9 cellular contexts compared by ENCODE assay signal in genomic region chr7:40604601-40605438, GRCh38.
DNase-seq lines count a peak whose midpoint lies in the region; ATAC-seq lines count a peak whose summit lies in the region.
"Had no signal": no experiment of that assay in that cellular context is flagged by ENCODE, and none has a peak within 500 bp of the region (broad histone marks: within the 10 kb centered on the region; RNA-seq: fewer than 3 reads in every experiment).

No MANE protein-coding gene starts in this region.

- no peak overlapping the region for H3K4me3 Mint-ChIP-seq in activated CD4-positive, alpha-beta T cell treated with anti-CD3 and anti-CD28 coated beads for 36 hours
- H3K4me3 Mint-ChIP-seq: dendritic cell treated with granulocyte-macrophage colony-stimulating factor and Interleukin-4, amounts not matched to agents 40 ng/mL and 50 ng/mL, for 4 days had no signal

- H3K9me3 Mint-ChIP-seq in activated CD4-positive, alpha-beta T cell treated with anti-CD3 and anti-CD28 coated beads for 36 hours (ENCODE audit: low read depth): no peaks in the 10 kb centered on the region
- H3K9me3 Mint-ChIP-seq: dendritic cell treated with granulocyte-macrophage colony-stimulating factor and Interleukin-4, amounts not matched to agents 40 ng/mL and 50 ng/mL, for 4 days had no signal

- no peaks in the 10 kb centered on the region for H3K36me3 Mint-ChIP-seq in activated CD4-positive, alpha-beta T cell treated with anti-CD3 and anti-CD28 coated beads for 36 hours (ENCODE audit: low read depth)

- CTCF ChIA-PET in activated CD4-positive, alpha-beta T cell treated with anti-CD3 and anti-CD28 coated beads for 36 hours (lab: Charles Lee): interaction anchor here (0.6 to 1.3 kb wide), 5 partner anchors 13 to 372 kb away, joined by 3 to 6 read pairs (median 3); no protein-coding TSS in a partner anchor

- no peak overlapping the region for H3K27ac Mint-ChIP-seq in activated CD4-positive, alpha-beta T cell treated with anti-CD3 and anti-CD28 coated beads for 36 hours
- H3K27ac Mint-ChIP-seq: dendritic cell treated with granulocyte-macrophage colony-stimulating factor and Interleukin-4, amounts not matched to agents 40 ng/mL and 50 ng/mL, for 4 days had no signal

- peak; percentile 53 for ATAC-seq in activated CD4-positive, alpha-beta T cell treated with anti-CD3 and anti-CD28 coated beads for 36 hours
- ATAC-seq in GM21576 (IDR thresholded peaks at IDR 0.05; ENCODE audit: unreplicated experiment): peak; percentile 78

- H3K27me3 Mint-ChIP-seq in activated CD4-positive, alpha-beta T cell treated with anti-CD3 and anti-CD28 coated beads for 36 hours: no peaks in the 10 kb centered on the region
- H3K27me3 Mint-ChIP-seq: dendritic cell treated with granulocyte-macrophage colony-stimulating factor and Interleukin-4, amounts not matched to agents 40 ng/mL and 50 ng/mL, for 4 days had no signal

- peak; percentile 56 for DNase-seq in activated CD4-positive, alpha-beta T cell treated with anti-CD3 and anti-CD28 coated beads for 36 hours
- no peak for DNase-seq in activated CD4-positive, alpha-beta T cell treated with anti-CD3 and anti-CD28 coated beads for 1 hour
- peak; percentile 7 for DNase-seq in KG1 (lab: John Stamatoyannopoulos, UW)
- peak; percentile 62 for DNase-seq in amniotic epithelial cell (ENCODE audit: low read depth)
- peak; percentile 30 for DNase-seq in iPS DF 4.7 (ENCODE audit: extremely low read depth, low spot score)
- DNase-seq in smooth muscle cell of the brain vasculature (ENCODE audit: low read depth, low spot score): peak; percentile 35
- DNase-seq in DMS79 (lab: John Stamatoyannopoulos, UW): no peak

- POLR2A ChIA-PET in activated CD4-positive, alpha-beta T cell treated with anti-CD3 and anti-CD28 coated beads for 36 hours (lab: Charles Lee): no interaction called here

- intact Hi-C loops in activated CD4-positive, alpha-beta T cell treated with anti-CD3 and anti-CD28 coated beads for 36 hours (cut with DNase I, micrococcal nuclease): loop anchor here (1.0 to 5.0 kb wide), 3 partner anchors 276 to 373 kb away; no protein-coding TSS in a partner anchor

- H3K4me1 Mint-ChIP-seq in activated CD4-positive, alpha-beta T cell treated with anti-CD3 and anti-CD28 coated beads for 36 hours: peaks cover 3% of the 10 kb centered on the region

Comparison
In these comparisons a context has a peak if more than half of its experiments do, and no peak if none do; other contexts are left out.
1. DNase-seq: peak in activated CD4-positive, alpha-beta T cell treated with anti-CD3 and anti-CD28 coated beads for 36 hours (single experiment), KG1 (single experiment), amniotic epithelial cell (single experiment), iPS DF 4.7 (single experiment) and smooth muscle cell of the brain vasculature (single experiment); none in activated CD4-positive, alpha-beta T cell treated with anti-CD3 and anti-CD28 coated beads for 1 hour (single experiment) and DMS79 (single experiment).